ENCODE assay signal across 9 cellular contexts in the genomic region with DNA sequence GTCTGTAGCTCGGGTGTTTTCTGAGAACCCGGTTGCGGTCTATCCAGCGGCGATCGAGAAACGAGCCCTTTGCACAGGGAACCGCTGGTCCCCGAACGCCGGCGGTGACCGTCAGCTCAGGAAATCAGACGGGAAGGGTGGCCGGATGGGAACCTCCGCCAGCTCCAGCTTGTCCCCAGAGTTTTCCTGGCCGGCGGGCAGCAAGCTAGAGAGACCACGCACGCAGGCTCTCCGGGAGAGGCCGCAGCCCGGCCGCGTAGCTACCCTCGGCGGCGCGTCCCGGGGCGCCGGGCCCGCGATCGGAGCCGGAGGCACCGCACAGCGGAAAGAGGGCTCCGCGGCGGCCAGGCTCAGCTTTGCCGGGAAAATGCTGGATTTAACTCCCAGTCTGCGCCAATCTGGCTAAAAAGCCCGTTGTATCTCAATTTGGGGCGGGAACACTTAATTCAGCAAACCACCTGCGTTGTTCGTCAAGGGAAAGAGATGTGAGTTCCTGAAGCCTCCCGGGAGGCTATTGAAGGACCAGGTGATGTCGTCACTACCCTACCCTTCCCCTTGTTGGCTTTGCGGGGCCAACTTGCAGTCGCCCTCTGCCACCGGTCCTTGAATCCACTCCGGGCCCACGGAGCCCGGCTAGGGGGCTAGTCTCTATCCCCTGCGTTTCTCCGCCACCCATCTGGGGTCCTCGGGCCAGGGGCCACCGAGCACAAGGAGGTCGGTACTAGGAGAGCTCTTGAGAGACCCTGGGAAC. TPM values are rescaled to one million over a fixed set of nuclear protein-coding genes. Genes with fewer than 3 reads are reported as not detected.
DNase-seq lines count a peak whose midpoint lies in the region; TF ChIP-seq lines count a peak whose summit lies in the region.
"Had no signal": no experiment of that assay in that cellular context is flagged by ENCODE, and none has a peak within 500 bp of the region (broad histone marks: within the 10 kb centered on the region; RNA-seq: fewer than 3 reads in every experiment).

No MANE protein-coding gene starts in this region.

- peak overlapping the region; percentile 75 to 93 (median 86) for H3K4me3 Mint-ChIP-seq in immature natural killer cell

- no peaks in the 10 kb centered on the region for H3K9me3 ChIP-seq in NT2/D1 (ENCODE audit: insufficient read depth, low read length)
- no peaks in the 10 kb centered on the region for H3K9me3 ChIP-seq in breast epithelium
- no peaks in the 10 kb centered on the region for H3K9me3 ChIP-seq in skeletal muscle tissue (ENCODE audit: control insufficient read depth in 3 of 3, low read length in 3 of 3)

- H3K4me3 ChIP-seq in GM06990 (replicated peaks; ENCODE audit: low read depth, low read length): peak overlapping the region; percentile 30
- peak overlapping the region; percentile 33 for H3K4me3 ChIP-seq in NT2/D1 (ENCODE audit: insufficient read length, low read depth)
- peak overlapping the region; percentile 50 to 74 (median 60) for H3K4me3 ChIP-seq in breast epithelium
- H3K4me3 ChIP-seq in skeletal muscle tissue (ENCODE audit: low read length in 3 of 3): peak overlapping the region; percentile 67 to 73 (median 70)
- H3K4me3 ChIP-seq: SK-N-MC had no signal

- H3K36me3 ChIP-seq in GM06990 (ENCODE audit: control insufficient read depth, insufficient read depth, low read length) (no peaks in the 10 kb centered on the region), NT2/D1 (ENCODE audit: insufficient read depth, insufficient read length, low read length) (no peaks in the 10 kb centered on the region), breast epithelium (no peaks in the 10 kb centered on the region), skeletal muscle tissue (ENCODE audit: control insufficient read depth in 3 of 3, insufficient read depth in 3 of 3, low read length in 3 of 3) (no peaks in the 10 kb centered on the region)

- H3K27me3 Mint-ChIP-seq in immature natural killer cell (ENCODE audit: low read depth in 3 of 3): peaks cover 10 to 23% (median 14%) of the 10 kb centered on the region in 3 donors

- H3K4me1 Mint-ChIP-seq in immature natural killer cell: peaks cover 16 to 19% of the 10 kb centered on the region in 2 donors

- TF ChIP-seq CTCF in GM06990 (IDR thresholded peaks at IDR 0.05; ENCODE audit: insufficient read depth, low read length, poor library complexity, severe bottlenecking) (no peak), breast epithelium (IDR thresholded peaks at IDR 0.05) (no peak)

- H3K27ac ChIP-seq in breast epithelium (peak overlapping the region; percentile 75 to 92), skeletal muscle tissue (ENCODE audit: low read depth, low read length) (peak overlapping the region; percentile 76)
- H3K27ac ChIP-seq: SK-N-MC had no signal

- H3K4me1 ChIP-seq in NT2/D1 (ENCODE audit: insufficient read depth, insufficient read length) (peaks cover 6% of the 10 kb centered on the region), breast epithelium (no peaks in the 10 kb centered on the region), skeletal muscle tissue (ENCODE audit: control insufficient read depth in 3 of 3, insufficient read depth in 3 of 3, low read length in 3 of 3) (peaks cover 17 to 21% (median 19%) of the 10 kb centered on the region in 3 donors)

- intact Hi-C loops in breast epithelium (cut with DNase I; ENCODE audit: low total_unique reads): no loop called here

- no peaks in the 10 kb centered on the region for H3K36me3 Mint-ChIP-seq in immature natural killer cell

- no peak for TF ChIP-seq POLR2A in breast epithelium (IDR thresholded peaks at IDR 0.05)

- H3K9me3 Mint-ChIP-seq in immature natural killer cell: no peaks in the 10 kb centered on the region

- peak; percentile 22 for DNase-seq in GM06990 (ENCODE audit: extremely low read depth, insufficient read length)
- no peak for DNase-seq in NT2/D1 (ENCODE audit: low read depth, low spot score)
- peak in 1 of 2 donors; percentile 30 for DNase-seq in breast epithelium (ENCODE audit: low spot score in 2 of 2)
- peak in 1 of 3 donors; percentile 24 for DNase-seq in immature natural killer cell
- no peak for DNase-seq in MV-4-11 (lab: John Stamatoyannopoulos, UW)
- no peak for DNase-seq in NCI-H1048 (lab: John Stamatoyannopoulos, UW)
- DNase-seq in SW 1271 (lab: John Stamatoyannopoulos, UW): no peak

- H3K9ac ChIP-seq in NT2/D1 (ENCODE audit: insufficient read length, low read depth) (peak overlapping the region; percentile 72), skeletal muscle tissue (ENCODE audit: low read depth in 1 of 3, low read length in 3 of 3) (peak overlapping the region; percentile 50 to 76 (median 65))

- H3K27ac Mint-ChIP-seq in immature natural killer cell: no peak overlapping the region

- H3K27me3 ChIP-seq in GM06990 (replicated peaks; ENCODE audit: control insufficient read depth, insufficient read depth, low read length) (peaks cover 2% of the 10 kb centered on the region), NT2/D1 (ENCODE audit: insufficient read depth, insufficient read length) (peaks cover 70% of the 10 kb centered on the region), breast epithelium (peaks cover 0 to 10% of the 10 kb centered on the region in 2 donors), skeletal muscle tissue (ENCODE audit: control insufficient read depth in 3 of 3, insufficient read depth in 3 of 3, low read length in 3 of 3) (peaks cover 21 to 49% (median 39%) of the 10 kb centered on the region in 3 donors)

RNA-seq across cellular contexts. Expression of a gene that starts 0.9 kb away (rescaled TPM):
- total RNA-seq in breast epithelium (1 to 10 TPM in 2 of 3 donors, under 1 TPM in 1; 0.16 to 6.0 (median 2.0) TPM), skeletal muscle tissue (under 0.01 TPM)
- under 1 TPM in 1 of 3 donors, not detected in 2; 0.27 TPM for polyA plus RNA-seq in immature natural killer cell

RNA-seq across cellular contexts. Expression of a gene that starts 43.6 kb away (rescaled TPM):
- total RNA-seq in breast epithelium: 10 to 100 TPM; 44.9 to 90.7 (median 67.2) TPM
- 100 to 1,000 TPM; 120 to 196 (median 125) TPM for polyA plus RNA-seq in immature natural killer cell
- total RNA-seq in skeletal muscle tissue: 50.1 TPM
